ENCODE assay signal across 26 cellular contexts in genomic region chr4:65069177-65069576, GRCh38.
"Had no signal": no experiment of that assay in that cellular context is flagged by ENCODE, and none has a peak within 500 bp of the region (broad histone marks: within the 10 kb centered on the region; RNA-seq: fewer than 3 reads in every experiment).

No MANE protein-coding gene starts in this region.

- H3K27me3 ChIP-seq: brain microvascular endothelial cell, dorsolateral prefrontal cortex had no signal

- H3K36me3 ChIP-seq: brain microvascular endothelial cell had no signal

- H3K36me3 Mint-ChIP-seq: activated naive CD8-positive, alpha-beta T cell had no signal

- ATAC-seq: activated T-helper 17 cell treated with anti-CD3 and anti-CD28 coated beads, Interleukin-2, amount 50 U/mL, for 72 hours; esophagus mucosa had no signal

- H3K27ac ChIP-seq: brain microvascular endothelial cell, coronary artery, dorsolateral prefrontal cortex had no signal

- H3K4me3 ChIP-seq: coronary artery, dorsolateral prefrontal cortex had no signal

- H3K4me1 Mint-ChIP-seq: activated CD4-positive, alpha-beta memory T cell treated with anti-CD3 and anti-CD28 coated beads, Interleukin-2, amount 10 ng/mL, durations not matched to agents 7 days and 5 days; activated CD4-positive, alpha-beta T cell treated with anti-CD3 and anti-CD28 coated beads, Interleukin-2, amount 10 ng/mL, durations not matched to agents 7 days and 5 days; activated T-helper 17 cell treated with anti-CD3 and anti-CD28 coated beads, Interleukin-2, amount 50 U/mL, for 72 hours; central memory CD8-positive, alpha-beta T cell; endodermal cell had no signal

- H3K27ac Mint-ChIP-seq: activated CD4-positive, alpha-beta memory T cell treated with anti-CD3 and anti-CD28 coated beads, Interleukin-2, amount 10 ng/mL, durations not matched to agents 7 days and 5 days; activated CD4-positive, alpha-beta T cell treated with anti-CD3 and anti-CD28 coated beads, Interleukin-2, amount 10 ng/mL, durations not matched to agents 7 days and 5 days; activated naive CD8-positive, alpha-beta T cell; activated T-cell treated with anti-CD3 and anti-CD28 coated beads, Interleukin-2, amount 50 U/mL, for 24 hours; activated T-helper 17 cell treated with anti-CD3 and anti-CD28 coated beads, Interleukin-2, amount 50 U/mL, for 72 hours; dendritic cell treated with granulocyte-macrophage colony-stimulating factor and Interleukin-4, amounts not matched to agents 40 ng/mL and 50 ng/mL, for 4 days; endodermal cell had no signal

- H3K9me3 Mint-ChIP-seq: activated CD4-positive, alpha-beta T cell treated with anti-CD3 and anti-CD28 coated beads, Interleukin-2, amount 10 ng/mL, durations not matched to agents 7 days and 5 days had no signal

- DNase-seq: activated CD4-positive, alpha-beta memory T cell treated with anti-CD3 and anti-CD28 coated beads, Interleukin-2, amount 10 ng/mL, durations not matched to agents 7 days and 5 days; activated CD4-positive, alpha-beta T cell treated with anti-CD3 and anti-CD28 coated beads for 1 hour; activated CD4-positive, alpha-beta T cell treated with anti-CD3 and anti-CD28 coated beads for 4 hours; activated CD4-positive, alpha-beta T cell treated with anti-CD3 and anti-CD28 coated beads, Interleukin-2, amount 10 ng/mL, durations not matched to agents 7 days and 5 days; activated CD4-positive, alpha-beta T cell treated with anti-CD3 and anti-CD28 coated beads, Interleukin-2, amount 50 U/mL, for 4 hours; activated CD8-positive, alpha-beta memory T cell treated with anti-CD3 and anti-CD28 coated beads, Interleukin-2, amount 50 U/mL, for 48 hours; activated effector memory CD4-positive, alpha-beta T cell treated with Interleukin-2 at 50 U/mL for 16 hours; activated gamma-delta T cell treated with Interleukin-2 at 50 U/mL for 16 hours; activated naive CD4-positive, alpha-beta T cell treated with anti-CD3 and anti-CD28 coated beads, Interleukin-2, amount 50 U/mL, for 16 hours; activated naive CD4-positive, alpha-beta T cell treated with Interleukin-2 at 50 U/mL for 16 hours; activated T-cell treated with anti-CD3 and anti-CD28 coated beads for 4 hours; activated T-cell treated with anti-CD3 and anti-CD28 coated beads, Interleukin-2, amount 50 U/mL, for 24 hours; amniotic stem cell; anterior cingulate cortex; brain microvascular endothelial cell; dorsolateral prefrontal cortex; effector memory CD4-positive, alpha-beta T cell; endodermal cell; foreskin fibroblast; T-helper 2 cell had no signal

- H3K4me3 Mint-ChIP-seq: activated CD4-positive, alpha-beta memory T cell treated with anti-CD3 and anti-CD28 coated beads, Interleukin-2, amount 10 ng/mL, durations not matched to agents 7 days and 5 days; activated CD4-positive, alpha-beta T cell treated with anti-CD3 and anti-CD28 coated beads, Interleukin-2, amount 10 ng/mL, durations not matched to agents 7 days and 5 days; activated naive CD8-positive, alpha-beta T cell; activated T-cell treated with anti-CD3 and anti-CD28 coated beads, Interleukin-2, amount 50 U/mL, for 24 hours; activated T-helper 17 cell treated with anti-CD3 and anti-CD28 coated beads, Interleukin-2, amount 50 U/mL, for 72 hours; central memory CD8-positive, alpha-beta T cell; dendritic cell treated with granulocyte-macrophage colony-stimulating factor and Interleukin-4, amounts not matched to agents 40 ng/mL and 50 ng/mL, for 4 days; endodermal cell had no signal

- H3K27me3 Mint-ChIP-seq: activated CD4-positive, alpha-beta memory T cell treated with anti-CD3 and anti-CD28 coated beads, Interleukin-2, amount 10 ng/mL, durations not matched to agents 7 days and 5 days; activated CD4-positive, alpha-beta T cell treated with anti-CD3 and anti-CD28 coated beads, Interleukin-2, amount 10 ng/mL, durations not matched to agents 7 days and 5 days; activated naive CD8-positive, alpha-beta T cell; activated T-cell treated with anti-CD3 and anti-CD28 coated beads, Interleukin-2, amount 50 U/mL, for 24 hours; activated T-helper 17 cell treated with anti-CD3 and anti-CD28 coated beads, Interleukin-2, amount 50 U/mL, for 72 hours; central memory CD8-positive, alpha-beta T cell; dendritic cell treated with granulocyte-macrophage colony-stimulating factor and Interleukin-4, amounts not matched to agents 40 ng/mL and 50 ng/mL, for 4 days had no signal
